ENCODE assay signal across 10 cellular contexts in the genomic region with DNA sequence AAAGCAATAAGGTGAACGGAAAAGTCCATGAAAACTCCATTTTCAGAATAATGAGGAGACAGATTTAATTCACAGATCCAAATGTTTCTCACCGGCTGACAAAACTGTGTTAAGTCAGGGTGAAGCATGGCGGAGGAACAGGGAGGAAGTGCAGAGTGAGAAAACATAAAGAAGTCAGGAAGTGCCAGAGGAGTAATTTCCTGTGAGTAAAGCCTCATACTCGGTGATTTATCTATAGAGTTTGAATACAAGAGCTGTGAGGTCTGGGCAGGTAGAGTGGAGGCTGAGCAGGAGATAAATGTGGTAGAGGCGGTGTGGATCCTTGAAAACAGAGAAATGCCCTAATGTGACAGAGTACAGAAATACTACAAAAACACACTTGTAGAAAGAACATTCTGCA. TPM values are rescaled to one million over a fixed set of nuclear protein-coding genes. Genes with fewer than 3 reads are reported as not detected.
DNase-seq lines count a peak whose midpoint lies in the region; ATAC-seq, FAIRE-seq and TF ChIP-seq lines count a peak whose summit lies in the region.
"Had no signal": no experiment of that assay in that cellular context is flagged by ENCODE, and none has a peak within 500 bp of the region (broad histone marks: within the 10 kb centered on the region; RNA-seq: fewer than 3 reads in every experiment).

No MANE protein-coding gene starts in this region.

- H3K4me3 ChIP-seq in SU-DHL-6 (ENCODE audit: insufficient read depth, low read length, poor library complexity, severe bottlenecking): no peak overlapping the region
- no peak overlapping the region for H3K4me3 ChIP-seq in astrocyte of the spinal cord (ENCODE audit: low read depth, low read length)
- H3K4me3 ChIP-seq: cardiac muscle cell had no signal

- peaks cover 10% of the 10 kb centered on the region; the same call in 1 of the 2 replicates for H3F3A ChIP-seq in SU-DHL-6 (ENCODE audit: insufficient read depth)

- peak overlapping the region; percentile 25; the same call in 1 of the 2 replicates for H3K9ac ChIP-seq in SU-DHL-6 (ENCODE audit: low read length)

- TF ChIP-seq POLR2A in GM12892 (IDR thresholded peaks at IDR 0.05; ENCODE audit: low read depth, low read length): no peak

- no peaks in the 10 kb centered on the region for H3K9me2 ChIP-seq in SU-DHL-6 (replicated peaks; ENCODE audit: insufficient read depth, low read length)

- ATAC-seq in HG02981 (IDR thresholded peaks at IDR 0.05; ENCODE audit: unreplicated experiment) (no peak), GM19467 (IDR thresholded peaks at IDR 0.05; ENCODE audit: unreplicated experiment) (no peak)

- H3K9me3 ChIP-seq in SU-DHL-6 (ENCODE audit: insufficient read depth, low read length): no peaks in the 10 kb centered on the region

- H2AFZ ChIP-seq in SU-DHL-6 (ENCODE audit: low read depth, low read length, severe bottlenecking): no peak overlapping the region

- DNase-seq in GM12892 (ENCODE audit: insufficient read length): no peak
- peak; percentile 4 for DNase-seq in astrocyte of the spinal cord (ENCODE audit: low read depth, low spot score)
- DNase-seq in pulmonary artery endothelial cell (ENCODE audit: low read depth, low spot score): peak; percentile 57
- no peak for DNase-seq in NCI-H2227 treated with DMSO at 0.1 percent for 48 hours (lab: John Stamatoyannopoulos, UW)
- no peak for DNase-seq in mesenteric fat pad (ENCODE audit: low spot score)
- DNase-seq: NK-92 treated with Interleukin-12 subunit alpha and Interleukin-12 subunit beta, amount 100 ng/mL, for 24 hours had no signal

- H3K36me3 ChIP-seq in SU-DHL-6 (ENCODE audit: low read length): peaks cover 17% of the 10 kb centered on the region

- H3K79me2 ChIP-seq in SU-DHL-6 (ENCODE audit: insufficient read depth, low read length): peaks cover 22% of the 10 kb centered on the region

- in situ Hi-C loops in astrocyte of the spinal cord (cut with HindIII; ENCODE audit: low sequenced_read_pairs): no loop called here

- H3K27me3 ChIP-seq in SU-DHL-6 (ENCODE audit: low read length): no peaks in the 10 kb centered on the region
- H3K27me3 ChIP-seq: cardiac muscle cell had no signal

- peak; percentile 85 for FAIRE-seq in GM12892 (lab: Jason Lieb, UNC)

- TF ChIP-seq CTCF in SU-DHL-6 (IDR thresholded peaks at IDR 0.05; ENCODE audit: insufficient read depth, low read length, poor library complexity, severe bottlenecking) (no peak), astrocyte of the spinal cord (IDR thresholded peaks at IDR 0.05; ENCODE audit: low read depth, low read length) (no peak)

- H4K20me1 ChIP-seq in SU-DHL-6 (ENCODE audit: low read depth, low read length): no peaks in the 10 kb centered on the region

- peak overlapping the region; percentile 37 for H3K4me2 ChIP-seq in SU-DHL-6 (ENCODE audit: low read depth, low read length, poor library complexity, severe bottlenecking)

- H3K27ac ChIP-seq in SU-DHL-6 (ENCODE audit: low read depth, low read length): peak overlapping the region; percentile 43; the same call in 1 of the 2 replicates
- H3K27ac ChIP-seq: cardiac muscle cell had no signal

RNA-seq across cellular contexts. Expression of a gene that starts 11.4 kb away (rescaled TPM):
- 49.8 TPM for polyA plus RNA-seq in GM12892 (2012; ENCODE audit: missing spikeins)
- total RNA-seq in pulmonary artery endothelial cell: 92.5 and 103 TPM in 2 replicates
- total RNA-seq in mesenteric fat pad: 57.6 TPM

RNA-seq across cellular contexts. Expression of a gene that starts 25.6 kb away (rescaled TPM):
- 0.23 TPM for polyA plus RNA-seq in GM12892 (2012; ENCODE audit: missing spikeins)
- total RNA-seq in pulmonary artery endothelial cell (0.66 and 0.81 TPM in 2 replicates), mesenteric fat pad (0.87 TPM)

Comparison
In these comparisons a context has a peak if more than half of its experiments do, and no peak if none do; other contexts are left out.
1. DNase-seq: peak in astrocyte of the spinal cord (single experiment) and pulmonary artery endothelial cell (single experiment); none in GM12892 (single experiment), NCI-H2227 treated with DMSO at 0.1 percent for 48 hours (single experiment) and mesenteric fat pad (single experiment).